In genomic region chr16:29790949-29791844, GRCh38 we compare ENCODE assay signal across 8 cellular contexts. TPM values are rescaled to one million over a fixed set of nuclear protein-coding genes. Genes with fewer than 3 reads are reported as not detected.
DNase-seq lines count a peak whose midpoint lies in the region; ATAC-seq and TF ChIP-seq lines count a peak whose summit lies in the region.

No MANE protein-coding gene starts in this region.

- intact Hi-C loops in activated T-helper 1 cell treated with anti-CD3 and anti-CD28 coated beads, Interleukin-12 subunit alpha, Interleukin-12 subunit beta, Interleukin-2, Interleukin-4 antibody, amounts not matched to agents 30 ng/mL and 10 ng/mL and 1 ng/mL, durations not matched to agents 14 hours and 24 hours and 36 hours (cut with micrococcal nuclease): loop anchor here (1.0 to 5.0 kb wide), 10 partner anchors 14 to 969 kb away; partner anchors contain the start of genes ATXN2L, CDIPT, INO80E and KCTD13
- intact Hi-C loops in stomach (cut with DNase I; ENCODE audit: low total_unique reads): no loop called here

- ATAC-seq in HG02973 (IDR thresholded peaks at IDR 0.05; ENCODE audit: unreplicated experiment) (peak; percentile 6), GM19455 (IDR thresholded peaks at IDR 0.05; ENCODE audit: unreplicated experiment) (no peak), HG02623 (IDR thresholded peaks at IDR 0.05; ENCODE audit: unreplicated experiment) (no peak)

- H3K4me1 ChIP-seq in iPS-20b (ENCODE audit: insufficient read depth, low read length) (peaks cover 11% of the 10 kb centered on the region), stomach (peaks cover 4 to 31% (median 23%) of the 10 kb centered on the region in 4 donors)

- H3K9me3 ChIP-seq in iPS-20b (ENCODE audit: insufficient read depth, low read depth, low read length) (no peaks in the 10 kb centered on the region), stomach (no peaks in the 10 kb centered on the region)

- no peak for TF ChIP-seq CTCF in stomach (IDR thresholded peaks at IDR 0.05)

- peak; percentile 14 for DNase-seq in GM03348 (ENCODE audit: low spot score)
- DNase-seq in activated T-helper 1 cell treated with anti-CD3 and anti-CD28 coated beads, Interleukin-12 subunit alpha, Interleukin-12 subunit beta, Interleukin-2, Interleukin-4 antibody, amounts not matched to agents 30 ng/mL and 10 ng/mL and 1 ng/mL, durations not matched to agents 14 hours and 24 hours and 36 hours (ENCODE audit: low spot score): no peak
- DNase-seq in stomach: no peak
- DNase-seq in SHP77 (lab: John Stamatoyannopoulos, UW): no peak

- H3K9ac ChIP-seq in iPS-20b (ENCODE audit: low read depth, low read length): peak overlapping the region; percentile 99

- H3K36me3 Mint-ChIP-seq in activated T-helper 1 cell treated with anti-CD3 and anti-CD28 coated beads, Interleukin-12 subunit alpha, Interleukin-12 subunit beta, Interleukin-2, Interleukin-4 antibody, amounts not matched to agents 30 ng/mL and 10 ng/mL and 1 ng/mL, durations not matched to agents 14 hours and 24 hours and 36 hours (ENCODE audit: low read depth): peaks cover 24% of the 10 kb centered on the region

- H3K27ac Mint-ChIP-seq in activated T-helper 1 cell treated with anti-CD3 and anti-CD28 coated beads, Interleukin-12 subunit alpha, Interleukin-12 subunit beta, Interleukin-2, Interleukin-4 antibody, amounts not matched to agents 30 ng/mL and 10 ng/mL and 1 ng/mL, durations not matched to agents 14 hours and 24 hours and 36 hours: peak overlapping the region; percentile 97

- peak overlapping the region; percentile 99 for H3K4me3 Mint-ChIP-seq in activated T-helper 1 cell treated with anti-CD3 and anti-CD28 coated beads, Interleukin-12 subunit alpha, Interleukin-12 subunit beta, Interleukin-2, Interleukin-4 antibody, amounts not matched to agents 30 ng/mL and 10 ng/mL and 1 ng/mL, durations not matched to agents 14 hours and 24 hours and 36 hours

- no peaks in the 10 kb centered on the region for H3K27me3 Mint-ChIP-seq in activated T-helper 1 cell treated with anti-CD3 and anti-CD28 coated beads, Interleukin-12 subunit alpha, Interleukin-12 subunit beta, Interleukin-2, Interleukin-4 antibody, amounts not matched to agents 30 ng/mL and 10 ng/mL and 1 ng/mL, durations not matched to agents 14 hours and 24 hours and 36 hours (ENCODE audit: insufficient read depth)

- TF ChIP-seq POLR2A in stomach (IDR thresholded peaks at IDR 0.05): no peak

- peak overlapping the region; percentile 82 for H3K4me3 ChIP-seq in iPS-20b (ENCODE audit: low read length)
- H3K4me3 ChIP-seq in stomach: peak overlapping the region; percentile 67 to 92 (median 84)

- H3K27ac ChIP-seq in iPS-20b (ENCODE audit: low read length): peak overlapping the region; percentile 79
- peak overlapping the region; percentile 22 to 91 (median 90) for H3K27ac ChIP-seq in stomach

- H3K27me3 ChIP-seq in iPS-20b (ENCODE audit: insufficient read depth, low read length): no peaks in the 10 kb centered on the region
- H3K27me3 ChIP-seq in stomach: no peaks in the 10 kb centered on the region

- 1 to 3% (median 2%) methylated on average over 21 to 31 of the region's 31 CpGs for WGBS in stomach, 5 donors

- no peak for TF ChIP-seq EP300 in stomach (IDR thresholded peaks at IDR 0.05)

- peaks cover 41% of the 10 kb centered on the region for H3K4me1 Mint-ChIP-seq in activated T-helper 1 cell treated with anti-CD3 and anti-CD28 coated beads, Interleukin-12 subunit alpha, Interleukin-12 subunit beta, Interleukin-2, Interleukin-4 antibody, amounts not matched to agents 30 ng/mL and 10 ng/mL and 1 ng/mL, durations not matched to agents 14 hours and 24 hours and 36 hours (ENCODE audit: low read depth)

- H3K36me3 ChIP-seq in iPS-20b (ENCODE audit: insufficient read depth, low read depth, low read length) (peaks cover 25% of the 10 kb centered on the region), stomach (no peaks in the 10 kb centered on the region)

- H3K9me3 Mint-ChIP-seq in activated T-helper 1 cell treated with anti-CD3 and anti-CD28 coated beads, Interleukin-12 subunit alpha, Interleukin-12 subunit beta, Interleukin-2, Interleukin-4 antibody, amounts not matched to agents 30 ng/mL and 10 ng/mL and 1 ng/mL, durations not matched to agents 14 hours and 24 hours and 36 hours: no peaks in the 10 kb centered on the region

RNA-seq across cellular contexts. Expression of gene KIF22, which starts 0.6 kb away (rescaled TPM):
- 134 and 140 TPM in 2 replicates for total RNA-seq in activated T-helper 1 cell treated with anti-CD3 and anti-CD28 coated beads, Interleukin-12 subunit alpha, Interleukin-12 subunit beta, Interleukin-2, Interleukin-4 antibody, amounts not matched to agents 30 ng/mL and 10 ng/mL and 1 ng/mL, durations not matched to agents 14 hours and 24 hours and 36 hours
- 100 to 1,000 TPM in 1 of 5 donors, 10 to 100 TPM in 4; 11.1 to 229 (median 26.8) TPM for total RNA-seq in stomach
- polyA plus RNA-seq in stomach: 10 to 100 TPM; 53.6 to 88.5 (median 59.2) TPM

RNA-seq across cellular contexts. Expression of gene ZG16, which starts 13.1 kb away (rescaled TPM):
- not detected in 2 replicates for total RNA-seq in activated T-helper 1 cell treated with anti-CD3 and anti-CD28 coated beads, Interleukin-12 subunit alpha, Interleukin-12 subunit beta, Interleukin-2, Interleukin-4 antibody, amounts not matched to agents 30 ng/mL and 10 ng/mL and 1 ng/mL, durations not matched to agents 14 hours and 24 hours and 36 hours
- 10 to 100 TPM in 1 of 5 donors, 1 to 10 TPM in 1, not detected in 3; 1.1 to 33.6 TPM for total RNA-seq in stomach
- polyA plus RNA-seq in stomach: under 1 TPM in 1 of 3 donors, not detected in 2; 0.76 TPM

RNA-seq across cellular contexts. Expression of gene MAZ, which starts 15.1 kb away (rescaled TPM):
- total RNA-seq in activated T-helper 1 cell treated with anti-CD3 and anti-CD28 coated beads, Interleukin-12 subunit alpha, Interleukin-12 subunit beta, Interleukin-2, Interleukin-4 antibody, amounts not matched to agents 30 ng/mL and 10 ng/mL and 1 ng/mL, durations not matched to agents 14 hours and 24 hours and 36 hours: 365 and 380 TPM in 2 replicates
- 100 to 1,000 TPM in 4 of 5 donors, 10 to 100 TPM in 1; 11.7 to 865 (median 117) TPM for total RNA-seq in stomach
- 100 to 1,000 TPM in 2 of 3 donors, 10 to 100 TPM in 1; 79.9 to 160 (median 102) TPM for polyA plus RNA-seq in stomach

RNA-seq across cellular contexts. Expression of gene PRRT2, which starts 20.8 kb away (rescaled TPM):
- 1.0 and 1.3 TPM in 2 replicates for total RNA-seq in activated T-helper 1 cell treated with anti-CD3 and anti-CD28 coated beads, Interleukin-12 subunit alpha, Interleukin-12 subunit beta, Interleukin-2, Interleukin-4 antibody, amounts not matched to agents 30 ng/mL and 10 ng/mL and 1 ng/mL, durations not matched to agents 14 hours and 24 hours and 36 hours
- total RNA-seq in stomach: 10 to 100 TPM in 1 of 5 donors, 1 to 10 TPM in 2, not detected in 2; 4.0 to 17.4 (median 4.6) TPM
- under 1 TPM in 2 of 3 donors, not detected in 1; 0.62 to 0.83 TPM for polyA plus RNA-seq in stomach

RNA-seq across cellular contexts. Expression of gene PAGR1, which starts 24.8 kb away (rescaled TPM):
- 29.2 and 30.8 TPM in 2 replicates for total RNA-seq in activated T-helper 1 cell treated with anti-CD3 and anti-CD28 coated beads, Interleukin-12 subunit alpha, Interleukin-12 subunit beta, Interleukin-2, Interleukin-4 antibody, amounts not matched to agents 30 ng/mL and 10 ng/mL and 1 ng/mL, durations not matched to agents 14 hours and 24 hours and 36 hours
- total RNA-seq in stomach: 100 to 1,000 TPM in 1 of 5 donors, 10 to 100 TPM in 3, 1 to 10 TPM in 1; 7.1 to 124 (median 19.8) TPM
- polyA plus RNA-seq in stomach: 10 to 100 TPM; 24.0 to 31.6 (median 27.1) TPM
